In the genomic region with DNA sequence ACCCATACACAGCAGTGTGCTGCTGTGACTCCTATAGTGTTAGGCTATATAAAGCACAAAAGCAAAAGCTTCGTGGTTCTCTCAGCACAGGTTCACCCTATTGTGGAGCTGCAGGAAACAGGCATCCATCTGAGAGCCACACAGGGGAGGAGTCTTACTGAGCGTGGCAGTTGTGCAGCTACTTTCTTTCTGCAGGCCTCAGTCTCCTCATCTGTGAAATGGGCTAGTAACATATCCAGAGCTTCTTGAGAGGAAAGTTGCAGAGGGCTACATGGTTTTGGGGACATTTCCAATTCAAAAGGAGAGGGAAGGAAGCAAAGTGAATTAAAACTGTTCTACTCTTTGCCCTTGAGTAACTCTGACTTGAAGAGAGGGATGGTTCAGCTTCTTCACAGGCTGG, we compare ENCODE assay signal across 19 cellular contexts.
DNase-seq lines count a peak whose midpoint lies in the region; ATAC-seq, FAIRE-seq and TF ChIP-seq lines count a peak whose summit lies in the region.
"Had no signal": no experiment of that assay in that cellular context is flagged by ENCODE, and none has a peak within 500 bp of the region (broad histone marks: within the 10 kb centered on the region; RNA-seq: fewer than 3 reads in every experiment).

No MANE protein-coding gene starts in this region.

- no peak overlapping the region for H3K4me3 Mint-ChIP-seq in Calu3 (ENCODE audit: low read depth, unreplicated experiment)
- peak overlapping the region; percentile 42 for H3K4me3 Mint-ChIP-seq in neural crest cell
- H3K4me3 Mint-ChIP-seq in Caco-2 (ENCODE audit: unreplicated experiment) = no peak overlapping the region
- H3K4me3 Mint-ChIP-seq in chondrocyte (ENCODE audit: unreplicated experiment) = no peak overlapping the region
- H3K4me3 Mint-ChIP-seq: B cell; CD4-positive, alpha-beta T cell had no signal

- H3K36me3 Mint-ChIP-seq in Calu3 (ENCODE audit: insufficient read depth, unreplicated experiment) = peaks cover 11% of the 10 kb centered on the region
- H3K36me3 Mint-ChIP-seq in neural crest cell (ENCODE audit: low read depth) = no peaks in the 10 kb centered on the region
- H3K36me3 Mint-ChIP-seq in Caco-2 (ENCODE audit: insufficient read depth, unreplicated experiment) = no peaks in the 10 kb centered on the region
- H3K36me3 Mint-ChIP-seq in chondrocyte (ENCODE audit: low read depth) = no peaks in the 10 kb centered on the region

- no peak for TF ChIP-seq RAD21 in HepG2 (CRISPR knock-in tag; IDR thresholded peaks at IDR 0.05)

- H3K9me3 Mint-ChIP-seq in Calu3 (ENCODE audit: low read depth, unreplicated experiment) (no peaks in the 10 kb centered on the region), neural crest cell (no peaks in the 10 kb centered on the region), Caco-2 (ENCODE audit: unreplicated experiment) (no peaks in the 10 kb centered on the region), chondrocyte (ENCODE audit: low read depth) (no peaks in the 10 kb centered on the region)
- H3K9me3 Mint-ChIP-seq: CD4-positive, alpha-beta T cell had no signal

- no peak overlapping the region for H2AFZ ChIP-seq in HepG2 (ENCODE audit: low read length)

- H3K27me3 Mint-ChIP-seq in Calu3 (ENCODE audit: unreplicated experiment) (no peaks in the 10 kb centered on the region), neural crest cell (ENCODE audit: low read depth) (peaks cover 76% of the 10 kb centered on the region), Caco-2 (ENCODE audit: insufficient read depth, unreplicated experiment) (peaks cover 5% of the 10 kb centered on the region), chondrocyte (ENCODE audit: low read depth) (peaks cover 19% of the 10 kb centered on the region)

- H3K36me3 ChIP-seq in HepG2 (replicated peaks in 1 of 2; ENCODE audit: control insufficient read depth in 1 of 2, insufficient read depth in 2 of 2, low read length in 2 of 2) (no peaks in the 10 kb centered on the region), Caco-2 (ENCODE audit: control insufficient read depth, insufficient read depth, low read length) (no peaks in the 10 kb centered on the region)
- H3K36me3 ChIP-seq: HAP-1 had no signal

- no peak overlapping the region for H3K4me2 ChIP-seq in HepG2 (ENCODE audit: low read depth, low read length)

- in situ Hi-C loops in HepG2 (cut with HindIII; ENCODE audit: extremely low pct_ligation_motif_present, low pct_unique_long_range_greater_than_20kb) = no loop called here

- TF ChIP-seq EP300 in HepG2 (IDR thresholded peaks at IDR 0.05; ENCODE audit: low read depth in 2 of 2, low read length in 2 of 2) = no peak
- TF ChIP-seq EP300 in HepG2 (CRISPR knock-in tag; IDR thresholded peaks at IDR 0.05; ENCODE audit: borderline replicate concordance) = no peak

- H3K4me1 Mint-ChIP-seq in Calu3 (ENCODE audit: low read depth, unreplicated experiment) (peaks cover 46% of the 10 kb centered on the region), neural crest cell (peaks cover 82% of the 10 kb centered on the region), Caco-2 (ENCODE audit: low read depth, unreplicated experiment) (no peaks in the 10 kb centered on the region), chondrocyte (ENCODE audit: low read depth) (peaks cover 9% of the 10 kb centered on the region)
- H3K4me1 Mint-ChIP-seq: B cell had no signal

- H3K27me3 ChIP-seq in HepG2 (ENCODE audit: control insufficient read depth in 1 of 2, insufficient read depth in 2 of 2, low read length in 2 of 2) = peaks cover 0 to 32% of the 10 kb centered on the region in 2 experiments; a peak in 3 of 5 replicates
- H3K27me3 ChIP-seq in Caco-2 (replicated peaks; ENCODE audit: control insufficient read depth, insufficient read depth, low read length) = no peaks in the 10 kb centered on the region

- DNase-seq in Calu3 (no peak), coronary artery (ENCODE audit: low spot score) (peak; percentile 5), HepG2 (ENCODE audit: low spot score) (no peak), neural crest cell (ENCODE audit: low read depth, low spot score) (no peak), Caco-2 (no peak), 8988T (no peak), chondrocyte (ENCODE audit: low spot score) (no peak)
- DNase-seq: C1 segment of cervical spinal cord; CD4-positive, alpha-beta T cell; DMS153; DMS79 treated with DMSO at 0.1 percent for 48 hours; EL; GOT3 had no signal

- TF ChIP-seq CTCF in Calu3 (IDR thresholded peaks at IDR 0.05; ENCODE audit: unreplicated experiment) = no peak
- TF ChIP-seq CTCF in coronary artery (IDR thresholded peaks at IDR 0.05) = no peak
- no peak for TF ChIP-seq CTCF in HepG2 (CRISPR knock-in tag; IDR thresholded peaks at IDR 0.05)
- TF ChIP-seq CTCF in neural crest cell (conservative IDR thresholded peaks at IDR 0.05) = no peak
- no peak for TF ChIP-seq CTCF in Caco-2 (IDR thresholded peaks at IDR 0.05; ENCODE audit: insufficient read depth in 1 of 2, low read depth in 1 of 2, low read length in 1 of 2, severe bottlenecking in 1 of 2, unreplicated experiment in 1 of 2)
- TF ChIP-seq CTCF in chondrocyte (IDR thresholded peaks at IDR 0.05) = no peak

- CTCF ChIA-PET in Calu3 (lab: Charles Lee) = interaction anchor here (0.7 to 1.8 kb wide), 5 partner anchors 10 to 131 kb away, joined by 3 to 10 read pairs (median 3); no protein-coding TSS in a partner anchor
- CTCF ChIA-PET in HepG2 (lab: Yijun Ruan, JAX; ENCODE audit: low intra/inter-chr PET ratio, low total read pairs) = no interaction called here
- CTCF ChIA-PET in Caco-2 (lab: Charles Lee) = interaction anchor here (1.5 kb wide), 1 partner anchor 142 kb away, joined by 3 read pairs; a partner anchor contains a TSS

- no peak overlapping the region for H3K9ac ChIP-seq in HepG2 (ENCODE audit: insufficient read depth, low read depth, low read length)

- POLR2A ChIA-PET in HepG2 (lab: Yijun Ruan, JAX) = no interaction called here
- POLR2A ChIA-PET in Caco-2 (lab: Charles Lee) = no interaction called here

- no peak for FAIRE-seq in HepG2 (lab: Jason Lieb, UNC)
- FAIRE-seq: A204.1, D721Med, G401.6, GM12892 had no signal

- TF ChIP-seq POLR2A in HepG2 (IDR thresholded peaks at IDR 0.05; ENCODE audit: insufficient read depth in 1 of 2, low read depth in 2 of 2, low read length in 2 of 2) = no peak

- peak overlapping the region; percentile 64 for H3K27ac Mint-ChIP-seq in Calu3 (ENCODE audit: unreplicated experiment)
- H3K27ac Mint-ChIP-seq in neural crest cell (ENCODE audit: unreplicated experiment) = peak overlapping the region; percentile 53
- H3K27ac Mint-ChIP-seq in Caco-2 (ENCODE audit: unreplicated experiment) = no peak overlapping the region
- no peak overlapping the region for H3K27ac Mint-ChIP-seq in chondrocyte (ENCODE audit: unreplicated experiment)
- H3K27ac Mint-ChIP-seq: B cell; CD4-positive, alpha-beta T cell had no signal

- H3K4me1 ChIP-seq in HepG2 (ENCODE audit: insufficient read depth, low read length) = peaks cover 7% of the 10 kb centered on the region; the same call in 1 of the 2 replicates
- H3K4me1 ChIP-seq in Caco-2 = no peaks in the 10 kb centered on the region
- H3K4me1 ChIP-seq: HAP-1 had no signal

- H3K79me2 ChIP-seq in HepG2 (ENCODE audit: insufficient read depth, low read length) = no peaks in the 10 kb centered on the region

- no peak overlapping the region for H3K27ac ChIP-seq in coronary artery
- no peak overlapping the region for H3K27ac ChIP-seq in HepG2 (ENCODE audit: extremely low read length, insufficient read depth, low read length)

- no peak overlapping the region for H3K4me3 ChIP-seq in coronary artery
- no peak overlapping the region for H3K4me3 ChIP-seq in HepG2 (replicated peaks in 1 of 3; ENCODE audit: insufficient read depth in 1 of 3, low read depth in 2 of 3, low read length in 3 of 3)
- no peak overlapping the region for H3K4me3 ChIP-seq in Caco-2 (ENCODE audit: low read depth, low read length)
- H3K4me3 ChIP-seq: HAP-1 had no signal

- H4K20me1 ChIP-seq in HepG2 (ENCODE audit: insufficient read depth, low read length) = no peaks in the 10 kb centered on the region

- BruUV-seq in Calu3 (replicated peaks; lab: Mats Ljungman, UMichigan) (no TSS peak), HepG2 (replicated peaks; lab: Mats Ljungman, UMichigan) (no TSS peak), Caco-2 (replicated peaks; lab: Mats Ljungman, UMichigan) (no TSS peak)

- no peak for ATAC-seq in HepG2

- no peaks in the 10 kb centered on the region for H3K9me3 ChIP-seq in HepG2 (ENCODE audit: low read length)
- H3K9me3 ChIP-seq in Caco-2 = no peaks in the 10 kb centered on the region
- H3K9me3 ChIP-seq: HAP-1 had no signal

- 6% methylated on average over 2 of the region's 2 CpGs for WGBS in HepG2 (ENCODE audit: low lambda C conversion rate)

- intact Hi-C loops in Calu3 (cut with micrococcal nuclease; ENCODE audit: unreplicated experiment) (no loop called here), HepG2 (cut with micrococcal nuclease; ENCODE audit: unreplicated experiment) (no loop called here), Caco-2 (cut with micrococcal nuclease; ENCODE audit: unreplicated experiment) (no loop called here)

TF ChIP-seq in HepG2, 621 proteins besides CTCF, POLR2A, EP300 and RAD21:
- TF ChIP-seq ZNF629 (CRISPR knock-in tag; conservative IDR thresholded peaks at IDR 0.05) (peak; percentile 73), SMAD3 (CRISPR knock-in tag; IDR thresholded peaks at IDR 0.05) (no peak)
- TF ChIP-seq, protein P1, sequence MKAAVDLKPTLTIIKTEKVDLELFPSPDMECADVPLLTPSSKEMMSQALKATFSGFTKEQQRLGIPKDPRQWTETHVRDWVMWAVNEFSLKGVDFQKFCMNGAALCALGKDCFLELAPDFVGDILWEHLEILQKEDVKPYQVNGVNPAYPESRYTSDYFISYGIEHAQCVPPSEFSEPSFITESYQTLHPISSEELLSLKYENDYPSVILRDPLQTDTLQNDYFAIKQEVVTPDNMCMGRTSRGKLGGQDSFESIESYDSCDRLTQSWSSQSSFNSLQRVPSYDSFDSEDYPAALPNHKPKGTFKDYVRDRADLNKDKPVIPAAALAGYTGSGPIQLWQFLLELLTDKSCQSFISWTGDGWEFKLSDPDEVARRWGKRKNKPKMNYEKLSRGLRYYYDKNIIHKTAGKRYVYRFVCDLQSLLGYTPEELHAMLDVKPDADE (CRISPR knock-in tag; IDR thresholded peaks at IDR 0.05) = no peak

Comparison
In these comparisons a context has a peak if more than half of its experiments do, and no peak if none do; other contexts are left out.
1. H3K27ac Mint-ChIP-seq: peak in Calu3 (single experiment) and neural crest cell (single experiment); none in Caco-2 (single experiment) and chondrocyte (single experiment).